Comparison of ENCODE assay signal across 20 cellular contexts in the genomic region with DNA sequence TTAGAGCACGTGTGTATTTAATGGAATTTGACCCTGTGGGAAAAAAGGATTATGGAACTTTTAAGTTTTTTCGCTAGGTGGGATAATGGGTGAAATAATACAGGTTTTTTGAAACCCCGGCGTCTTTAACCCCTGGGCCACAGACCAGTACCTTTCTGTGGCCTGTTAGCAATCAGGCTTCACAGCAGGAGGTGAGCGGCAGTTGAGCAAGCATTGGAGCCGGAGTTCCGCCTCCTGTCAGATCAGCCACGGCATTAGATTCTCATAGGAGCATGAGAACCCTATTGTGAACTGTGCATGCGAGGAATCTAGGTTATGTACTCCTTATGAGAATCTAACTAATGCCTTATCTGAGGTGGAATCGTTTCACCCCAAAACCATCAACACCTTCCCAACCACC. TPM values are rescaled to one million over a fixed set of nuclear protein-coding genes. Genes with fewer than 3 reads are reported as not detected.
DNase-seq lines count a peak whose midpoint lies in the region; ATAC-seq and TF ChIP-seq lines count a peak whose summit lies in the region.
"Had no signal": no experiment of that assay in that cellular context is flagged by ENCODE, and none has a peak within 500 bp of the region (broad histone marks: within the 10 kb centered on the region; RNA-seq: fewer than 3 reads in every experiment).

No MANE protein-coding gene starts in this region.

- H3K9me3 Mint-ChIP-seq in activated naive CD8-positive, alpha-beta T cell treated with anti-CD3 and anti-CD28 coated beads for 36 hours = no peaks in the 10 kb centered on the region
- H3K9me3 Mint-ChIP-seq: CD14-positive monocyte, T-cell had no signal

- H3K36me3 ChIP-seq in cardiac muscle cell (peaks cover 4% of the 10 kb centered on the region), NT2/D1 (ENCODE audit: insufficient read depth, insufficient read length, low read length) (peaks cover 57% of the 10 kb centered on the region), iPS-18a (ENCODE audit: control insufficient read depth, low read depth, low read length) (peaks cover 37% of the 10 kb centered on the region)

- in situ Hi-C loops in KBM-7 (cut with MboI; ENCODE audit: low pct_unique_long_range_greater_than_20kb, low sequenced_read_pairs) = no loop called here

- H3K27me3 Mint-ChIP-seq in activated naive CD8-positive, alpha-beta T cell treated with anti-CD3 and anti-CD28 coated beads for 36 hours = no peaks in the 10 kb centered on the region
- H3K27me3 Mint-ChIP-seq: B cell, T-cell had no signal

- peaks cover 65% of the 10 kb centered on the region for H3K36me3 Mint-ChIP-seq in activated naive CD8-positive, alpha-beta T cell treated with anti-CD3 and anti-CD28 coated beads for 36 hours

- no peak overlapping the region for H3K27ac Mint-ChIP-seq in activated naive CD8-positive, alpha-beta T cell treated with anti-CD3 and anti-CD28 coated beads for 36 hours
- H3K27ac Mint-ChIP-seq: B cell, T-cell had no signal

- H3K27me3 ChIP-seq in cardiac muscle cell (no peaks in the 10 kb centered on the region), NT2/D1 (ENCODE audit: insufficient read depth, insufficient read length) (no peaks in the 10 kb centered on the region), iPS-18a (ENCODE audit: control insufficient read depth, insufficient read depth, low read length) (no peaks in the 10 kb centered on the region)
- H3K27me3 ChIP-seq: Peyer's patch, SJCRH30 had no signal

- H3K4me1 Mint-ChIP-seq in activated naive CD8-positive, alpha-beta T cell treated with anti-CD3 and anti-CD28 coated beads for 36 hours = peaks cover 55% of the 10 kb centered on the region

- DNase-seq in cardiac muscle cell (ENCODE audit: low read depth in 1 of 2, low spot score in 1 of 2) (no peak), Right ventricle myocardium inferior (ENCODE audit: missing footprints) (no peak), NT2/D1 (ENCODE audit: low read depth, low spot score) (peak; percentile 6), KBM-7 (no peak)
- no peak for DNase-seq in activated CD4-positive, CD25-positive, alpha-beta regulatory T cell (lab: John Stamatoyannopoulos, UW)
- no peak for DNase-seq in activated naive CD8-positive, alpha-beta T cell treated with anti-CD3 and anti-CD28 coated beads for 36 hours
- DNase-seq: KG1, NCI-H1092, NCI-H1436, NCI-H2029 treated with DMSO at 0.1 percent for 48 hours, NCI-H524 treated with DMSO at 0.1 percent for 48 hours, NCI-H82, Peyer's patch, SJCRH30, T-cell had no signal

- H3K9me3 ChIP-seq in cardiac muscle cell (ENCODE audit: low read depth) (no peaks in the 10 kb centered on the region), NT2/D1 (ENCODE audit: insufficient read depth, low read length) (no peaks in the 10 kb centered on the region), iPS-18a (ENCODE audit: control insufficient read depth, low read depth, low read length) (no peaks in the 10 kb centered on the region)
- H3K9me3 ChIP-seq: HAP-1, Peyer's patch, SJCRH30 had no signal

- no peak overlapping the region for H3K9ac ChIP-seq in NT2/D1 (ENCODE audit: insufficient read length, low read depth)
- no peak overlapping the region for H3K9ac ChIP-seq in iPS-18a (ENCODE audit: low read length)

- H3K27ac ChIP-seq in cardiac muscle cell (peak overlapping the region; percentile 97), iPS-18a (ENCODE audit: low read length) (peak overlapping the region; percentile 20)
- H3K27ac ChIP-seq: Peyer's patch, SJCRH30 had no signal

- ATAC-seq in Right ventricle myocardium inferior (no peak), HG02970 (IDR thresholded peaks at IDR 0.05; ENCODE audit: low FRiP score, unreplicated experiment) (no peak)

- H3K4me3 ChIP-seq in cardiac muscle cell (no peak overlapping the region), NT2/D1 (ENCODE audit: insufficient read length, low read depth) (no peak overlapping the region), iPS-18a (ENCODE audit: low read length) (no peak overlapping the region)
- H3K4me3 ChIP-seq: HAP-1, Peyer's patch, SJCRH30 had no signal

- no peak for TF ChIP-seq CTCF in cardiac muscle cell (IDR thresholded peaks at IDR 0.05; ENCODE audit: low read depth, low read length)

- H3K4me1 ChIP-seq in cardiac muscle cell (ENCODE audit: low read depth) = peaks cover 55% of the 10 kb centered on the region
- H3K4me1 ChIP-seq in NT2/D1 (ENCODE audit: insufficient read depth, insufficient read length) = peaks cover 3% of the 10 kb centered on the region
- peaks cover 12% of the 10 kb centered on the region for H3K4me1 ChIP-seq in iPS-18a (ENCODE audit: control insufficient read depth, low read depth, low read length)
- H3K4me1 ChIP-seq: SJCRH30 had no signal

- intact Hi-C loops in Right ventricle myocardium inferior (cut with DNase I) = no loop called here

- H3K4me3 Mint-ChIP-seq in activated naive CD8-positive, alpha-beta T cell treated with anti-CD3 and anti-CD28 coated beads for 36 hours = no peak overlapping the region
- H3K4me3 Mint-ChIP-seq: B cell, CD14-positive monocyte had no signal

RNA-seq across cellular contexts. Expression of a gene that starts 28.6 kb away (rescaled TPM):
- total RNA-seq in cardiac muscle cell = 113 and 141 TPM in 2 replicates
- polyA plus RNA-seq in cardiac muscle cell = 72.2 and 109 TPM in 2 replicates
- total RNA-seq in Right ventricle myocardium inferior = 100 TPM
- total RNA-seq in activated naive CD8-positive, alpha-beta T cell treated with anti-CD3 and anti-CD28 coated beads for 36 hours = 100 to 1,000 TPM; 123 to 126 TPM
